In genomic region chr9:123686849-123687233, GRCh38 we compare ENCODE assay signal across 13 cellular contexts.
DNase-seq lines count a peak whose midpoint lies in the region; ATAC-seq and TF ChIP-seq lines count a peak whose summit lies in the region.
"Had no signal": no experiment of that assay in that cellular context is flagged by ENCODE, and none has a peak within 500 bp of the region (broad histone marks: within the 10 kb centered on the region; RNA-seq: fewer than 3 reads in every experiment).

No MANE protein-coding gene starts in this region.

- DNase-seq in DMS79 treated with DMSO at 0.1 percent for 48 hours (lab: John Stamatoyannopoulos, UW) (peak; percentile 71), MM.1S (no peak), colonic mucosa (no peak), renal cortical epithelial cell (ENCODE audit: low read depth) (peak; percentile 19), NK-92 (lab: John Stamatoyannopoulos, UW; ENCODE audit: unreplicated experiment) (no peak)
- DNase-seq in stimulated activated CD4-positive, alpha-beta T cell treated with anti-CD3 and anti-CD28 coated beads, Interleukin-4, amount 100 ng/mL, for 1 hour, result no peak
- DNase-seq: activated B cell treated with CpG ODN at 0.5 μM for 24 hours, erythroblast, left lung, ovary, SIG-M5 had no signal

- H3K9ac ChIP-seq in MM.1S (ENCODE audit: low read length), result peak overlapping the region; percentile 33; the same call in 1 of the 2 replicates
- no peak overlapping the region for H3K9ac ChIP-seq in colonic mucosa (ENCODE audit: low read depth in 2 of 2, low read length in 2 of 2)
- H3K9ac ChIP-seq: GM23248 had no signal

- peak overlapping the region; percentile 78 for H3K4me2 ChIP-seq in MM.1S (ENCODE audit: low read depth, low read length)

- no peaks in the 10 kb centered on the region for H4K20me1 ChIP-seq in MM.1S (ENCODE audit: insufficient read depth, low read length)

- ATAC-seq in HG03025 (IDR thresholded peaks at IDR 0.05; ENCODE audit: low FRiP score, unreplicated experiment), result no peak

- TF ChIP-seq CTCF in MM.1S (IDR thresholded peaks at IDR 0.05; ENCODE audit: low read length) (no peak), colonic mucosa (IDR thresholded peaks at IDR 0.05) (no peak)

- no peaks in the 10 kb centered on the region for H3K27me3 ChIP-seq in MM.1S (replicated peaks; ENCODE audit: insufficient read depth, low read length)
- H3K27me3 ChIP-seq in colonic mucosa, result no peaks in the 10 kb centered on the region
- H3K27me3 ChIP-seq: left lung, ovary had no signal

- H2AFZ ChIP-seq in MM.1S (ENCODE audit: low read length), result no peak overlapping the region
- H2AFZ ChIP-seq: GM23248 had no signal

- H3K4me3 ChIP-seq in MM.1S (ENCODE audit: low read length), result peak overlapping the region; percentile 30; the same call in 1 of the 2 replicates
- H3K4me3 ChIP-seq in colonic mucosa, result no peak overlapping the region
- H3K4me3 ChIP-seq: GM23248, left lung, ovary had no signal

- H3K4me1 ChIP-seq in MM.1S (ENCODE audit: low read length) (peaks cover 43% of the 10 kb centered on the region), colonic mucosa (peaks cover 12% of the 10 kb centered on the region)

- peaks cover 4% of the 10 kb centered on the region; the same call in 1 of the 2 replicates for H3K79me2 ChIP-seq in MM.1S (ENCODE audit: low read length)

- intact Hi-C loops in colonic mucosa (cut with DNase I), result no loop called here

- H3K27ac ChIP-seq in MM.1S (ENCODE audit: low read length) (peak overlapping the region; percentile 82), colonic mucosa (peak overlapping the region; percentile 38)
- H3K27ac ChIP-seq: GM23248, left lung, ovary had no signal

- peaks cover 19% of the 10 kb centered on the region for H3F3A ChIP-seq in MM.1S (ENCODE audit: insufficient read depth, low read length)

- no peaks in the 10 kb centered on the region for H3K9me3 ChIP-seq in MM.1S (replicated peaks; ENCODE audit: insufficient read depth, low read length)
- no peaks in the 10 kb centered on the region for H3K9me3 ChIP-seq in colonic mucosa
- H3K9me3 ChIP-seq: left lung, ovary had no signal

- H3K9me2 ChIP-seq in MM.1S (replicated peaks; ENCODE audit: insufficient read depth, low read length), result no peaks in the 10 kb centered on the region

- H3K36me3 ChIP-seq in MM.1S (replicated peaks; ENCODE audit: insufficient read depth, low read length) (no peaks in the 10 kb centered on the region), colonic mucosa (no peaks in the 10 kb centered on the region)
- H3K36me3 ChIP-seq: left lung, ovary had no signal

Comparison
In these comparisons a context has a peak if more than half of its experiments do, and no peak if none do; other contexts are left out.
1. DNase-seq: peak in DMS79 treated with DMSO at 0.1 percent for 48 hours (single experiment) and renal cortical epithelial cell (single experiment); none in MM.1S (single experiment), colonic mucosa (single experiment), stimulated activated CD4-positive, alpha-beta T cell treated with anti-CD3 and anti-CD28 coated beads, Interleukin-4, amount 100 ng/mL, for 1 hour (single experiment) and NK-92 (single experiment).